Comparison of ENCODE assay signal across 30 cellular contexts in genomic region chr10:129236411-129236810, GRCh38.
"Had no signal": no experiment of that assay in that cellular context is flagged by ENCODE, and none has a peak within 500 bp of the region (broad histone marks: within the 10 kb centered on the region; RNA-seq: fewer than 3 reads in every experiment).

No MANE protein-coding gene starts in this region.

- H3K27me3 Mint-ChIP-seq: stimulated activated naive B cell treated with anti-CD40 and anti-IgM and Interleukin-4, amounts not matched to agents 10 μg/mL and 1 μg/mL and 100 μg/mL, for 72 hours; stimulated activated naive CD8-positive, alpha-beta T cell treated with anti-CD3 and anti-CD28 coated beads, Interleukin-15, Interleukin-2, amounts not matched to agents 100 ng/mL and 50 ng/mL, for 24 hours had no signal

- H3K4me3 Mint-ChIP-seq: naive thymus-derived CD8-positive, alpha-beta T cell; natural killer cell treated with Interleukin-12 subunit alpha and Interleukin-12 subunit beta and Interleukin-15 and Interleukin-18, amount 100 ng/mL, for 72 hours; nephron progenitor cell; neural progenitor cell; stimulated activated effector memory CD8-positive, alpha-beta T cell treated with anti-CD3 and anti-CD28 coated beads, Interleukin-12 subunit alpha, Interleukin-12 subunit beta, amount 100 ng/mL, for 72 hours; stimulated activated naive B cell treated with anti-CD40 and anti-IgM and Interleukin-4, amounts not matched to agents 10 μg/mL and 1 μg/mL and 100 μg/mL, for 72 hours; stimulated activated naive CD8-positive, alpha-beta T cell treated with anti-CD3 and anti-CD28 coated beads, Interleukin-15, Interleukin-2, amounts not matched to agents 100 ng/mL and 50 ng/mL, for 24 hours had no signal

- H3K4me1 ChIP-seq: neural progenitor cell, parathyroid adenoma, psoas muscle, right lobe of liver, sigmoid colon, stomach, thyroid gland, tibial nerve, upper lobe of left lung, vagina had no signal

- H3K36me3 ChIP-seq: neural progenitor cell, neutrophil, ovary, right lobe of liver, sigmoid colon, stomach, thoracic aorta, thyroid gland, tibial nerve, upper lobe of left lung, vagina had no signal

- H3K4me3 ChIP-seq: neural progenitor cell, ovary, psoas muscle, right lobe of liver, sigmoid colon, stomach, thoracic aorta, thyroid gland, tibial nerve, upper lobe of left lung, vagina had no signal

- DNase-seq: naive thymus-derived CD8-positive, alpha-beta T cell; nephron progenitor cell; nucleus accumbens; ovary; posterior cingulate gyrus; psoas muscle; right cardiac atrium; right lobe of liver; sigmoid colon; small intestine; stimulated activated CD4-positive, alpha-beta T cell treated with anti-CD3 and anti-CD28 coated beads, Interleukin-15, amount 100 ng/mL, for 24 hours; stimulated activated CD4-positive, alpha-beta T cell treated with anti-CD3 and anti-CD28 coated beads, Interleukin-2, amount 100 ng/mL, for 24 hours; stimulated activated CD4-positive, alpha-beta T cell treated with anti-CD3 and anti-CD28 coated beads, Interleukin-2, amount 100 ng/mL, for 48 hours; stimulated activated CD4-positive, alpha-beta T cell treated with anti-CD3 and anti-CD28 coated beads, Interleukin-4, amount 100 ng/mL, for 24 hours; stimulated activated naive B cell treated with anti-CD40 and anti-IgM and Interleukin-4, amounts not matched to agents 10 μg/mL and 1 μg/mL and 100 μg/mL, for 72 hours; stimulated activated naive CD4-positive, alpha-beta T cell treated with Interleukin-2 at 50 U/mL for 16 hours; stomach; thyroid gland; trophoblast cell had no signal

- H2AFZ ChIP-seq: neural progenitor cell, parathyroid adenoma had no signal

- H3K9me3 Mint-ChIP-seq: naive thymus-derived CD8-positive, alpha-beta T cell; natural killer cell treated with Interleukin-12 subunit alpha and Interleukin-12 subunit beta and Interleukin-15 and Interleukin-18, amount 100 ng/mL, for 72 hours; nephron progenitor cell; neural progenitor cell; stimulated activated effector memory CD8-positive, alpha-beta T cell treated with anti-CD3 and anti-CD28 coated beads, Interleukin-12 subunit alpha, Interleukin-12 subunit beta, amount 100 ng/mL, for 72 hours; stimulated activated naive B cell treated with anti-CD40 and anti-IgM and Interleukin-4, amounts not matched to agents 10 μg/mL and 1 μg/mL and 100 μg/mL, for 72 hours; stimulated activated naive CD8-positive, alpha-beta T cell treated with anti-CD3 and anti-CD28 coated beads, Interleukin-15, Interleukin-2, amounts not matched to agents 100 ng/mL and 50 ng/mL, for 24 hours had no signal

- H3K9ac ChIP-seq: neural progenitor cell, parathyroid adenoma had no signal

- H3K36me3 Mint-ChIP-seq: naive thymus-derived CD8-positive, alpha-beta T cell; natural killer cell treated with Interleukin-12 subunit alpha and Interleukin-12 subunit beta and Interleukin-15 and Interleukin-18, amount 100 ng/mL, for 72 hours; neural progenitor cell; stimulated activated effector memory CD8-positive, alpha-beta T cell treated with anti-CD3 and anti-CD28 coated beads, Interleukin-12 subunit alpha, Interleukin-12 subunit beta, amount 100 ng/mL, for 72 hours; stimulated activated naive B cell treated with anti-CD40 and anti-IgM and Interleukin-4, amounts not matched to agents 10 μg/mL and 1 μg/mL and 100 μg/mL, for 72 hours had no signal

- H3K27me3 ChIP-seq: neural progenitor cell, neutrophil, ovary, right lobe of liver, sigmoid colon, thyroid gland, tibial nerve, upper lobe of left lung, vagina had no signal

- H3K27ac ChIP-seq: neural progenitor cell, neutrophil, ovary, parathyroid adenoma, psoas muscle, right lobe of liver, sigmoid colon, stomach, thoracic aorta, thyroid gland, tibial nerve, upper lobe of left lung, vagina had no signal

- H3K4me1 Mint-ChIP-seq: stimulated activated effector memory CD8-positive, alpha-beta T cell treated with anti-CD3 and anti-CD28 coated beads, Interleukin-12 subunit alpha, Interleukin-12 subunit beta, amount 100 ng/mL, for 72 hours; stimulated activated naive B cell treated with anti-CD40 and anti-IgM and Interleukin-4, amounts not matched to agents 10 μg/mL and 1 μg/mL and 100 μg/mL, for 72 hours had no signal

- H3K9me3 ChIP-seq: neutrophil, ovary, psoas muscle, right lobe of liver, sigmoid colon, stomach, thoracic aorta, thyroid gland, tibial nerve, upper lobe of left lung, vagina had no signal

- H3K27ac Mint-ChIP-seq: natural killer cell treated with Interleukin-12 subunit alpha and Interleukin-12 subunit beta and Interleukin-15 and Interleukin-18, amount 100 ng/mL, for 72 hours; nephron progenitor cell; neural progenitor cell; progenitor cell of endocrine pancreas; stimulated activated effector memory CD8-positive, alpha-beta T cell treated with anti-CD3 and anti-CD28 coated beads, Interleukin-12 subunit alpha, Interleukin-12 subunit beta, amount 100 ng/mL, for 72 hours; stimulated activated naive B cell treated with anti-CD40 and anti-IgM and Interleukin-4, amounts not matched to agents 10 μg/mL and 1 μg/mL and 100 μg/mL, for 72 hours; stimulated activated naive CD8-positive, alpha-beta T cell treated with anti-CD3 and anti-CD28 coated beads, Interleukin-15, Interleukin-2, amounts not matched to agents 100 ng/mL and 50 ng/mL, for 24 hours had no signal

- H3K4me2 ChIP-seq: neural progenitor cell had no signal

- ATAC-seq: naive thymus-derived CD8-positive, alpha-beta T cell; natural killer cell treated with Interleukin-12 subunit alpha and Interleukin-12 subunit beta and Interleukin-15 and Interleukin-18, amount 100 ng/mL, for 72 hours; psoas muscle; right cardiac atrium; right lobe of liver; stimulated activated effector memory CD8-positive, alpha-beta T cell treated with anti-CD3 and anti-CD28 coated beads, Interleukin-12 subunit alpha, Interleukin-12 subunit beta, amount 100 ng/mL, for 72 hours; stimulated activated naive B cell treated with anti-CD40 and anti-IgM and Interleukin-4, amounts not matched to agents 10 μg/mL and 1 μg/mL and 100 μg/mL, for 72 hours had no signal
